In the genomic region with DNA sequence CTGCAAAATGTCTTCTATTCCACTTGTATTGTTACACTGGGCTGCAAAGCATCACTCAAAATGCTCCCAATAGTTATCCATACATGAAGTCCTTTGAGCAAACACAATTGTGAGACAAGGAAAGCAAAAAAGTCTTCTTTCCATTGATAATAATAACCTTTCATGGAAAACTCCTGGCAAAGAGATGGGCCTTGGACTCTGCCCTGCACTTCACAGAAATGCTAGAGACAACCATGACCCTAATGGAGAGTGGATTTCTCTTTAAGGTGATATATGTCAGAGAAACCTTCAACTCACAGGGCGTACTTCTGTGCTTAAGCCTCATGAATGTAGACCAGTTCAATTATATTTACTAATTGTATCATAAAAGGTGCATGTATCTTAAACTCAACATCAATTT, we compare ENCODE assay signal across 31 cellular contexts. TPM values are rescaled to one million over a fixed set of nuclear protein-coding genes. Genes with fewer than 3 reads are reported as not detected.
"Had no signal": no experiment of that assay in that cellular context is flagged by ENCODE, and none has a peak within 500 bp of the region (broad histone marks: within the 10 kb centered on the region; RNA-seq: fewer than 3 reads in every experiment).

No MANE protein-coding gene starts in this region.

- H3K4me3 ChIP-seq: stomach, suprapubic skin, testis, thoracic aorta, thyroid gland, tibial artery, tibial nerve, transverse colon, upper lobe of left lung, upper lobe of right lung, uterus, vagina had no signal

- H3K9me3 Mint-ChIP-seq: stimulated activated effector memory CD8-positive, alpha-beta T cell treated with anti-CD3 and anti-CD28 coated beads, Interleukin-12 subunit alpha, Interleukin-12 subunit beta, amount 100 ng/mL, for 72 hours; stimulated activated memory B cell treated with anti-CD40 and anti-IgM and Interleukin-4, amounts not matched to agents 10 μg/mL and 1 μg/mL and 100 μg/mL, for 72 hours; stimulated activated naive B cell treated with anti-CD40 and anti-IgM and Interleukin-4, amounts not matched to agents 10 μg/mL and 1 μg/mL and 100 μg/mL, for 72 hours; stimulated activated naive CD8-positive, alpha-beta T cell treated with anti-CD3 and anti-CD28 coated beads, Interleukin-15, amount 100 ng/mL, for 72 hours; stimulated activated naive CD8-positive, alpha-beta T cell treated with anti-CD3 and anti-CD28 coated beads, Interleukin-15, Interleukin-2, amounts not matched to agents 100 ng/mL and 50 ng/mL, for 24 hours; type B pancreatic cell had no signal

- H3K9me3 ChIP-seq: stomach, suprapubic skin, testis, thoracic aorta, thyroid gland, tibial artery, tibial nerve, transverse colon, upper lobe of left lung, upper lobe of right lung, uterus, vagina had no signal

- H3K27ac ChIP-seq: suprapubic skin, testis, thoracic aorta, thyroid gland, tibial artery, upper lobe of left lung, upper lobe of right lung, vagina had no signal

- H3K4me3 Mint-ChIP-seq: stimulated activated effector memory CD8-positive, alpha-beta T cell treated with anti-CD3 and anti-CD28 coated beads, Interleukin-12 subunit alpha, Interleukin-12 subunit beta, amount 100 ng/mL, for 72 hours; stimulated activated memory B cell treated with anti-CD40 and anti-IgM and Interleukin-4, amounts not matched to agents 10 μg/mL and 1 μg/mL and 100 μg/mL, for 72 hours; stimulated activated naive B cell treated with anti-CD40 and anti-IgM and Interleukin-4, amounts not matched to agents 10 μg/mL and 1 μg/mL and 100 μg/mL, for 72 hours; stimulated activated naive CD8-positive, alpha-beta T cell treated with anti-CD3 and anti-CD28 coated beads, Interleukin-15, amount 100 ng/mL, for 72 hours; stimulated activated naive CD8-positive, alpha-beta T cell treated with anti-CD3 and anti-CD28 coated beads, Interleukin-15, Interleukin-2, amounts not matched to agents 100 ng/mL and 50 ng/mL, for 24 hours; type B pancreatic cell had no signal

- H3K36me3 Mint-ChIP-seq: stimulated activated effector memory CD8-positive, alpha-beta T cell treated with anti-CD3 and anti-CD28 coated beads, Interleukin-12 subunit alpha, Interleukin-12 subunit beta, amount 100 ng/mL, for 72 hours; stimulated activated memory B cell treated with anti-CD40 and anti-IgM and Interleukin-4, amounts not matched to agents 10 μg/mL and 1 μg/mL and 100 μg/mL, for 72 hours; stimulated activated naive B cell treated with anti-CD40 and anti-IgM and Interleukin-4, amounts not matched to agents 10 μg/mL and 1 μg/mL and 100 μg/mL, for 72 hours; type B pancreatic cell had no signal

- DNase-seq: stimulated activated CD4-positive, alpha-beta T cell treated with anti-CD3 and anti-CD28 coated beads, Interleukin-2, amount 100 ng/mL, for 48 hours; stimulated activated CD4-positive, alpha-beta T cell treated with anti-CD3 and anti-CD28 coated beads, Interleukin-4, amount 100 ng/mL, for 1 hour; stimulated activated CD4-positive, alpha-beta T cell treated with anti-CD3 and anti-CD28 coated beads, Interleukin-4, amount 100 ng/mL, for 24 hours; stimulated activated CD4-positive, alpha-beta T cell treated with anti-CD3 and anti-CD28 coated beads, Interleukin-4, amount 100 ng/mL, for 4 hours; stimulated activated CD8-positive, alpha-beta memory T cell treated with anti-CD3 and anti-CD28 coated beads, Interleukin-4, amount 100 ng/mL, for 48 hours; stimulated activated naive B cell treated with anti-CD40 and anti-IgM and Interleukin-4, amounts not matched to agents 10 μg/mL and 1 μg/mL and 100 μg/mL, for 72 hours; stimulated activated naive CD4-positive, alpha-beta T cell; stimulated activated naive CD4-positive, alpha-beta T cell treated with Interleukin-2 at 50 U/mL for 16 hours; stimulated activated naive CD8-positive, alpha-beta T cell treated with anti-CD3 and anti-CD28 coated beads, Interleukin-15, amount 100 ng/mL, for 72 hours; stimulated activated naive CD8-positive, alpha-beta T cell treated with anti-CD3 and anti-CD28 coated beads, Interleukin-15, Interleukin-2, amounts not matched to agents 100 U/mL and 50 U/mL, for 24 hours; stomach; substantia nigra; testis; thyroid gland; tibial artery; transverse colon; trophoblast cell; upper lobe of left lung; upper lobe of right lung; uterus had no signal

- ATAC-seq: stimulated activated effector memory CD8-positive, alpha-beta T cell treated with anti-CD3 and anti-CD28 coated beads, Interleukin-12 subunit alpha, Interleukin-12 subunit beta, amount 100 ng/mL, for 72 hours; stimulated activated memory B cell treated with anti-CD40 and anti-IgM and Interleukin-4, amounts not matched to agents 10 μg/mL and 1 μg/mL and 100 μg/mL, for 72 hours; stimulated activated naive B cell treated with anti-CD40 and anti-IgM and Interleukin-4, amounts not matched to agents 10 μg/mL and 1 μg/mL and 100 μg/mL, for 72 hours; stimulated activated naive CD8-positive, alpha-beta T cell treated with anti-CD3 and anti-CD28 coated beads, Interleukin-15, amount 100 ng/mL, for 72 hours; stimulated activated naive CD8-positive, alpha-beta T cell treated with anti-CD3 and anti-CD28 coated beads, Interleukin-15, Interleukin-2, amounts not matched to agents 100 U/mL and 50 U/mL, for 24 hours; upper lobe of right lung had no signal

- H3K4me1 Mint-ChIP-seq: stimulated activated memory B cell treated with anti-CD40 and anti-IgM and Interleukin-4, amounts not matched to agents 10 μg/mL and 1 μg/mL and 100 μg/mL, for 72 hours; stimulated activated naive B cell treated with anti-CD40 and anti-IgM and Interleukin-4, amounts not matched to agents 10 μg/mL and 1 μg/mL and 100 μg/mL, for 72 hours had no signal

- H3K27me3 ChIP-seq: stomach, suprapubic skin, testis, thyroid gland, tibial artery, tibial nerve, transverse colon, upper lobe of left lung, upper lobe of right lung, uterus, vagina had no signal

- H3K27ac Mint-ChIP-seq: stimulated activated effector memory CD8-positive, alpha-beta T cell treated with anti-CD3 and anti-CD28 coated beads, Interleukin-12 subunit alpha, Interleukin-12 subunit beta, amount 100 ng/mL, for 72 hours; stimulated activated memory B cell treated with anti-CD40 and anti-IgM and Interleukin-4, amounts not matched to agents 10 μg/mL and 1 μg/mL and 100 μg/mL, for 72 hours; stimulated activated naive B cell treated with anti-CD40 and anti-IgM and Interleukin-4, amounts not matched to agents 10 μg/mL and 1 μg/mL and 100 μg/mL, for 72 hours; stimulated activated naive CD8-positive, alpha-beta T cell treated with anti-CD3 and anti-CD28 coated beads, Interleukin-15, amount 100 ng/mL, for 72 hours; stimulated activated naive CD8-positive, alpha-beta T cell treated with anti-CD3 and anti-CD28 coated beads, Interleukin-15, Interleukin-2, amounts not matched to agents 100 ng/mL and 50 ng/mL, for 24 hours; type B pancreatic cell had no signal

- H3K4me1 ChIP-seq: testis, tibial artery, upper lobe of left lung, upper lobe of right lung, vagina had no signal

- FAIRE-seq: urothelium cell line had no signal

- H3K36me3 ChIP-seq: stomach, suprapubic skin, thoracic aorta, thyroid gland, tibial artery, tibial nerve, transverse colon, upper lobe of left lung, upper lobe of right lung, uterus, vagina had no signal

- H3K27me3 Mint-ChIP-seq: stimulated activated memory B cell treated with anti-CD40 and anti-IgM and Interleukin-4, amounts not matched to agents 10 μg/mL and 1 μg/mL and 100 μg/mL, for 72 hours; stimulated activated naive B cell treated with anti-CD40 and anti-IgM and Interleukin-4, amounts not matched to agents 10 μg/mL and 1 μg/mL and 100 μg/mL, for 72 hours; stimulated activated naive CD8-positive, alpha-beta T cell treated with anti-CD3 and anti-CD28 coated beads, Interleukin-15, Interleukin-2, amounts not matched to agents 100 ng/mL and 50 ng/mL, for 24 hours had no signal

RNA-seq across cellular contexts. Expression of a gene that starts 19.4 kb away (rescaled TPM):
- total RNA-seq: temporal lobe, thoracic aorta, tibial nerve, upper lobe of right lung, urinary bladder, vagina had no signal
